Comparison of ENCODE assay signal across 6 cellular contexts in genomic region chrX:154211499-154211898, GRCh38. TPM values are rescaled to one million over a fixed set of nuclear protein-coding genes. Genes with fewer than 3 reads are reported as not detected.
"Had no signal": no experiment of that assay in that cellular context is flagged by ENCODE, and none has a peak within 500 bp of the region (broad histone marks: within the 10 kb centered on the region; RNA-seq: fewer than 3 reads in every experiment).

No MANE protein-coding gene starts in this region.

RNA-seq across cellular contexts. Expression of gene OPN1MW2, which starts 8.1 kb away (rescaled TPM):
- total RNA-seq: HepG2, HT-29, HT1080, IMR-90, K562 had no signal
- polyA plus RNA-seq: HepG2, IgD-negative memory B cell, IMR-90 had no signal

RNA-seq across cellular contexts. Expression of gene OPN1MW, which starts 29.1 kb away (rescaled TPM):
- total RNA-seq: HepG2, HT-29, HT1080, IMR-90, K562 had no signal
- polyA plus RNA-seq: HepG2, IgD-negative memory B cell, IMR-90, K562 had no signal

RNA-seq across cellular contexts. Expression of gene OPN1MW3, which starts 45.9 kb away (rescaled TPM):
- total RNA-seq: HepG2, HT-29, HT1080, IMR-90, K562 had no signal
- polyA plus RNA-seq: HepG2, IgD-negative memory B cell, IMR-90, K562 had no signal
